In the genomic region with DNA sequence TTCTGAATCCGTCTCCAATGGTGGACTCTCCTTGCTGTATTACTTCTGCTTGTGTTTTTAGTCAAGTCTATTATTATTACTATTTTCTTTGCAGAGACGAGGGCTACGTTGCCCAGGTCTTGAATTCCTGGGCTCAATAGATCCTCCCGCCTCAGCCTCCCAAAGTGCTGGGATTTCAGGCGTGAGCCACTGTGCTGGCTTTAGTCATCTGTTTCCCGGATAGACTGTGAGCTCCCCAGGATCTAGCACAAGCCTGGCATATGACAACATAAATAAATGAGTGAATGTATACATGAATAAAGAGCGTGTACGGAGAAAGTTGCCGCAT, we compare ENCODE assay signal across 8 cellular contexts.
DNase-seq lines count a peak whose midpoint lies in the region; ATAC-seq and TF ChIP-seq lines count a peak whose summit lies in the region.

No MANE protein-coding gene starts in this region.

- peak overlapping the region in 2 of 3 experiments; percentile 95 to 96 for H3K27ac Mint-ChIP-seq in nephron

- peak overlapping the region; percentile 100 for H3K4me3 Mint-ChIP-seq in nephron

- no peaks in the 10 kb centered on the region for H3K9me3 Mint-ChIP-seq in nephron

- H3K36me3 Mint-ChIP-seq in nephron (ENCODE audit: low read depth): peaks cover 5% of the 10 kb centered on the region

- H3K9me3 ChIP-seq in HUES48 (ENCODE audit: control insufficient read depth, insufficient read depth, low read length): no peaks in the 10 kb centered on the region

- H3K27me3 ChIP-seq in HUES48 (ENCODE audit: control insufficient read depth, insufficient read depth, low read length): no peaks in the 10 kb centered on the region

- H3K27me3 Mint-ChIP-seq in nephron (ENCODE audit: low read depth): no peaks in the 10 kb centered on the region

- peaks cover 9% of the 10 kb centered on the region for H3K36me3 ChIP-seq in HUES48 (ENCODE audit: control insufficient read depth, insufficient read depth, low read length)

- peak overlapping the region; percentile 45; the same call in 1 of the 2 replicates for H3K9ac ChIP-seq in HUES48 (ENCODE audit: low read depth, low read length)

- peaks cover 26% of the 10 kb centered on the region for H3K4me1 Mint-ChIP-seq in nephron

- no peak for ATAC-seq in HG02678 (IDR thresholded peaks at IDR 0.05; ENCODE audit: unreplicated experiment)

- H3K27ac ChIP-seq in HUES48 (ENCODE audit: low read depth, low read length): peak overlapping the region; percentile 1
- H3K27ac ChIP-seq in coronary artery: peak overlapping the region; percentile 53 to 77

- DNase-seq in coronary artery (ENCODE audit: low spot score): no peak
- no peak for DNase-seq in NCI-H1092 treated with DMSO at 0.1 percent for 48 hours (lab: John Stamatoyannopoulos, UW)
- no peak for DNase-seq in SW480 (ENCODE audit: low spot score)
- no peak for DNase-seq in DMS114 treated with DMSO at 0.1 percent for 48 hours (lab: John Stamatoyannopoulos, UW; ENCODE audit: unreplicated experiment)

- no peak for TF ChIP-seq CTCF in GM12875 (IDR thresholded peaks at IDR 0.05; ENCODE audit: borderline replicate concordance, insufficient read depth, low read depth, low read length)
- TF ChIP-seq CTCF in coronary artery (IDR thresholded peaks at IDR 0.05): no peak
- TF ChIP-seq CTCF in nephron (IDR thresholded peaks at IDR 0.05; ENCODE audit: unreplicated experiment in 3 of 3): no peak

- H3K4me3 ChIP-seq in GM12875 (ENCODE audit: low read depth, low read length) (peak overlapping the region; percentile 94), HUES48 (ENCODE audit: low read depth, low read length) (peak overlapping the region; percentile 96), coronary artery (peak overlapping the region; percentile 85)

- H3K4me1 ChIP-seq in HUES48 (ENCODE audit: control insufficient read depth, insufficient read depth, low read length): peaks cover 7% of the 10 kb centered on the region; the same call in 1 of the 2 replicates
